3 cellular contexts compared by ENCODE assay signal in genomic region chr10:50675555-50675954, GRCh38. TPM values are rescaled to one million over a fixed set of nuclear protein-coding genes. Genes with fewer than 3 reads are reported as not detected.
DNase-seq lines count a peak whose midpoint lies in the region; ATAC-seq, FAIRE-seq and TF ChIP-seq lines count a peak whose summit lies in the region.
"Not testable (repeated sequence)": the region's sequence is repeated elsewhere in the genome, so short reads cannot be mapped to it uniquely, and the experiment has no call there.

No MANE protein-coding gene starts in this region.

- BruUV-seq in K562 (replicated peaks; lab: Mats Ljungman, UMichigan), result not testable (repeated sequence)

- H3K9me1 ChIP-seq in K562 (ENCODE audit: control insufficient read depth, insufficient read depth, low read length), result not testable (repeated sequence)

- intact Hi-C loops in K562 (cut with micrococcal nuclease); colonic mucosa (cut with DNase I): not testable (repeated sequence)

- not testable (repeated sequence) for H3K4me1 ChIP-seq in K562 (replicated peaks in 1 of 2; ENCODE audit: control insufficient read depth in 2 of 2, insufficient read depth in 2 of 2, low read length in 2 of 2); colonic mucosa

- H3K27me3 ChIP-seq in H7 (ENCODE audit: control insufficient read depth, insufficient read depth, low read length); K562 (ENCODE audit: control insufficient read depth in 2 of 2, insufficient read depth in 2 of 2, low read length in 2 of 2); colonic mucosa: not testable (repeated sequence)

- CTCF ChIA-PET in K562 (lab: Yijun Ruan, JAX; ENCODE audit: low intra/inter-chr PET ratio), result not testable (repeated sequence)

- in situ Hi-C loops in K562 (cut with MboI), result not testable (repeated sequence)

- H3K27ac ChIP-seq in K562 (ENCODE audit: extremely low read depth, low read depth, low read length); colonic mucosa: not testable (repeated sequence)

- POLR2A ChIA-PET in K562 (lab: Yijun Ruan, JAX), result not testable (repeated sequence)

- FAIRE-seq in K562 (lab: Jason Lieb, UNC), result not testable (repeated sequence)

- H4K20me1 ChIP-seq in K562 (replicated peaks; ENCODE audit: control insufficient read depth, insufficient read depth, low read length), result not testable (repeated sequence)

- not testable (repeated sequence) for H3K4me2 ChIP-seq in K562 (ENCODE audit: insufficient read depth, low read length)

- not testable (repeated sequence) for H3K36me3 ChIP-seq in H7 (replicated peaks; ENCODE audit: control insufficient read depth, insufficient read depth, low read length); K562 (ENCODE audit: control insufficient read depth, insufficient read depth, low read length); colonic mucosa

- not testable (repeated sequence) for H3K9ac ChIP-seq in K562 (ENCODE audit: insufficient read depth in 1 of 2, low read depth in 2 of 2, low read length in 2 of 2); colonic mucosa (ENCODE audit: low read depth in 2 of 2, low read length in 2 of 2)

- TF ChIP-seq CTCF in K562 (IDR thresholded peaks at IDR 0.05 in 2 of 3, conservative IDR thresholded peaks at IDR 0.05 in 1 of 3; ENCODE audit: insufficient read depth in 2 of 3, low read depth in 1 of 3, low read length in 3 of 3); colonic mucosa (IDR thresholded peaks at IDR 0.05): not testable (repeated sequence)

- WGBS in K562 (ENCODE audit: insufficient coverage, low coverage, missing lambda C conversion rate), result 7% methylated on average over 6 of the region's 8 CpGs

- not testable (repeated sequence) for H3K4me3 ChIP-seq in H7 (ENCODE audit: insufficient read depth, low read depth, low read length); K562; colonic mucosa

- not testable (repeated sequence) for H3K79me2 ChIP-seq in K562 (ENCODE audit: control insufficient read depth, insufficient read depth, low read length)

- ATAC-seq in K562, result not testable (repeated sequence)

- not testable (repeated sequence) for H3K9me3 ChIP-seq in K562 (replicated peaks; ENCODE audit: control insufficient read depth, insufficient read depth, low read depth, low read length); colonic mucosa

- DNase-seq in H7 (peak; percentile 3), colonic mucosa (peak; percentile 3)
- DNase-seq in K562 (ENCODE audit: extremely low read depth in 1 of 4, low spot score in 3 of 4), result not testable (repeated sequence)

- H2AFZ ChIP-seq in K562 (ENCODE audit: low read depth, low read length), result not testable (repeated sequence)

- TF ChIP-seq POLR2A in K562 (conservative IDR thresholded peaks at IDR 0.05), result not testable (repeated sequence)

- not testable (repeated sequence) for TF ChIP-seq RAD21 in K562 (CRISPR knock-in tag; conservative IDR thresholded peaks at IDR 0.05 in 1 of 2, IDR thresholded peaks at IDR 0.05 in 1 of 2)

- not testable (repeated sequence) for TF ChIP-seq EP300 in K562 (IDR thresholded peaks at IDR 0.05; ENCODE audit: low read length)

TF ChIP-seq in K562, 482 proteins besides CTCF, POLR2A, EP300 and RAD21:
- peak; percentile 87 for TF ChIP-seq ZBTB40 (IDR thresholded peaks at IDR 0.05)
- TF ChIP-seq ZBTB40 (CRISPR knock-in tag; IDR thresholded peaks at IDR 0.05), result peak; percentile 74
- 0 out of 2 replicates have a peak, but pooled peaks have one; percentile 20 for TF ChIP-seq USF2 (CRISPR knock-in tag; IDR thresholded peaks at IDR 0.05)
- TF ChIP-seq L3MBTL2 (IDR thresholded peaks at IDR 0.05), result peak; percentile 54

RNA-seq across cellular contexts. Expression of gene SGMS1, which starts 51.8 kb away (rescaled TPM):
- total RNA-seq in H7 (2014; rRNA removed; shearing (Covaris generic)), result 19.4 and 20.1 TPM in 2 replicates
- total RNA-seq in K562 (2011; cell fraction: chromatin; rRNA removed; ENCODE audit: low replicate concordance), result 267 and 295 TPM in 2 replicates
- total RNA-seq in K562 (2011; cell fraction: nucleolus; rRNA removed), result 202 and 204 TPM in 2 replicates
- 277 and 388 TPM in 2 replicates for total RNA-seq in K562 (2011; cell fraction: nucleoplasm; rRNA removed)
- total RNA-seq in K562 (2014; rRNA removed), result 187 and 232 TPM in 2 replicates
- total RNA-seq in K562 (2014; rRNA removed; fragmentation: Illumina TruSeq; extraction: Trizol), result 82.2 and 82.5 TPM in 2 replicates
- 82.3 and 83.8 TPM in 2 replicates for total RNA-seq in K562 (2015; rRNA removed; fragmentation: Illumina TruSeq; extraction: Trizol)
- total RNA-seq in K562 (2021), result 91.8 and 94.0 TPM in 2 replicates
- 69.8 and 89.6 TPM in 2 replicates for polyA plus RNA-seq in K562 (2011; rRNA removed)
- 58.5 and 88.3 TPM in 2 replicates for polyA plus RNA-seq in K562 (2011; cell fraction: cytosol; rRNA removed)
- 74.4 and 107 TPM in 2 replicates for polyA plus RNA-seq in K562 (2011; cell fraction: nucleus; rRNA removed)
- polyA plus RNA-seq in K562 (2012), result 27.2 and 40.1 TPM in 2 replicates
- 61.5 and 69.7 TPM in 2 replicates for polyA plus RNA-seq in K562 (2014; fragmentation: Illumina TruSeq; extraction: Trizol)
- 10 to 100 TPM; 22.6 to 25.3 TPM for polyA plus RNA-seq in K562 (2014; fragmentation: Nextera tagmentation; extraction: Ambion mirVana)
- 63.2 and 82.2 TPM in 2 replicates for polyA plus RNA-seq in K562 (2014; rRNA removed)
- polyA minus RNA-seq in K562 (2011; rRNA and poly(A)+ RNA removed), result 116 and 125 TPM in 2 replicates
- 75.6 and 79.4 TPM in 2 replicates for polyA minus RNA-seq in K562 (2011; cell fraction: cytosol; rRNA and poly(A)+ RNA removed)
- polyA minus RNA-seq in K562 (2011; cell fraction: nucleus; rRNA and poly(A)+ RNA removed), result 297 and 317 TPM in 2 replicates
- 10 to 100 TPM; 19.4 to 19.5 TPM for total RNA-seq in colonic mucosa
